ENCODE assay signal across 21 cellular contexts in genomic region chr9:68567565-68567964, GRCh38. TPM values are rescaled to one million over a fixed set of nuclear protein-coding genes. Genes with fewer than 3 reads are reported as not detected.
"Had no signal": no experiment of that assay in that cellular context is flagged by ENCODE, and none has a peak within 500 bp of the region (broad histone marks: within the 10 kb centered on the region; RNA-seq: fewer than 3 reads in every experiment).

No MANE protein-coding gene starts in this region.

- H3K4me1 Mint-ChIP-seq: activated CD4-positive, alpha-beta memory T cell treated with anti-CD3 and anti-CD28 coated beads, Interleukin-2, amount 10 ng/mL, durations not matched to agents 7 days and 5 days; activated CD8-positive, alpha-beta memory T cell treated with anti-CD3 and anti-CD28 coated beads, Interleukin-2, amount 10 ng/mL, durations not matched to agents 7 days and 5 days; activated naive CD4-positive, alpha-beta T cell treated with anti-CD3 and anti-CD28 coated beads, Interleukin-2, amount 10 ng/mL, durations not matched to agents 7 days and 5 days; activated naive CD8-positive, alpha-beta T cell treated with anti-CD3 and anti-CD28 coated beads, Interleukin-2, amount 50 U/mL, for 24 hours had no signal

- H3K27ac ChIP-seq: KMS-11, SJCRH30, SK-N-MC, WERI-Rb-1 had no signal

- H3K4me3 Mint-ChIP-seq: activated CD4-positive, alpha-beta memory T cell treated with anti-CD3 and anti-CD28 coated beads, Interleukin-2, amount 10 ng/mL, durations not matched to agents 7 days and 5 days; activated CD8-positive, alpha-beta memory T cell treated with anti-CD3 and anti-CD28 coated beads, Interleukin-2, amount 10 ng/mL, durations not matched to agents 7 days and 5 days; activated naive CD4-positive, alpha-beta T cell treated with anti-CD3 and anti-CD28 coated beads, Interleukin-2, amount 10 ng/mL, durations not matched to agents 7 days and 5 days; activated naive CD8-positive, alpha-beta T cell; activated naive CD8-positive, alpha-beta T cell treated with anti-CD3 and anti-CD28 coated beads, Interleukin-2, amount 50 U/mL, for 24 hours had no signal

- H3K4me2 ChIP-seq: KMS-11 had no signal

- H3K36me3 Mint-ChIP-seq: activated CD8-positive, alpha-beta memory T cell treated with anti-CD3 and anti-CD28 coated beads, Interleukin-2, amount 10 ng/mL, durations not matched to agents 7 days and 5 days; activated naive CD4-positive, alpha-beta T cell treated with anti-CD3 and anti-CD28 coated beads, Interleukin-2, amount 10 ng/mL, durations not matched to agents 7 days and 5 days; activated naive CD8-positive, alpha-beta T cell had no signal

- H3K9me3 ChIP-seq: SJCRH30 had no signal

- H3K9ac ChIP-seq: KMS-11 had no signal

- H3K4me1 ChIP-seq: SJCRH30 had no signal

- H3K4me3 ChIP-seq: SJCRH30, SK-N-MC had no signal

- H3K27me3 ChIP-seq: SJCRH30 had no signal

- DNase-seq: activated CD4-positive, alpha-beta T cell treated with anti-CD3 and anti-CD28 coated beads for 1 hour; activated effector memory CD4-positive, alpha-beta T cell treated with Interleukin-2 at 50 U/mL for 16 hours; anterior cingulate cortex; NCI-H1092; NCI-H1436 treated with DMSO at 0.1 percent for 48 hours; NCI-H345; NCI-H524 treated with DMSO at 0.1 percent for 48 hours; T1000 had no signal

- H3K36me3 ChIP-seq: SJCRH30, WERI-Rb-1 had no signal

- H3K27ac Mint-ChIP-seq: activated CD4-positive, alpha-beta memory T cell treated with anti-CD3 and anti-CD28 coated beads, Interleukin-2, amount 10 ng/mL, durations not matched to agents 7 days and 5 days; activated CD8-positive, alpha-beta memory T cell treated with anti-CD3 and anti-CD28 coated beads, Interleukin-2, amount 10 ng/mL, durations not matched to agents 7 days and 5 days; activated naive CD4-positive, alpha-beta T cell treated with anti-CD3 and anti-CD28 coated beads, Interleukin-2, amount 10 ng/mL, durations not matched to agents 7 days and 5 days; activated naive CD8-positive, alpha-beta T cell; activated naive CD8-positive, alpha-beta T cell treated with anti-CD3 and anti-CD28 coated beads, Interleukin-2, amount 50 U/mL, for 24 hours had no signal

RNA-seq across cellular contexts. Expression of gene TMEM252, which starts 26.9 kb away (rescaled TPM):
- total RNA-seq: activated CD4-positive, alpha-beta memory T cell treated with anti-CD3 and anti-CD28 coated beads, Interleukin-2, amount 10 ng/mL, durations not matched to agents 7 days and 5 days; activated CD8-positive, alpha-beta memory T cell treated with anti-CD3 and anti-CD28 coated beads, Interleukin-2, amount 10 ng/mL, durations not matched to agents 7 days and 5 days; LHCN-M2; NCI-H460; T-helper 1 cell treated with Interleukin-12 subunit alpha and Interleukin-12 subunit beta and Interleukin-4 antibody, amounts not matched to agents 30 ng/mL and 1 ng/mL, for 36 hours; T-helper 2 cell treated with Interferon-gamma antibody and Interleukin-4, amounts not matched to agents 100 ng/mL and 5 ng/mL, for 36 hours had no signal
